ENCODE assay signal across 8 cellular contexts in the genomic region with DNA sequence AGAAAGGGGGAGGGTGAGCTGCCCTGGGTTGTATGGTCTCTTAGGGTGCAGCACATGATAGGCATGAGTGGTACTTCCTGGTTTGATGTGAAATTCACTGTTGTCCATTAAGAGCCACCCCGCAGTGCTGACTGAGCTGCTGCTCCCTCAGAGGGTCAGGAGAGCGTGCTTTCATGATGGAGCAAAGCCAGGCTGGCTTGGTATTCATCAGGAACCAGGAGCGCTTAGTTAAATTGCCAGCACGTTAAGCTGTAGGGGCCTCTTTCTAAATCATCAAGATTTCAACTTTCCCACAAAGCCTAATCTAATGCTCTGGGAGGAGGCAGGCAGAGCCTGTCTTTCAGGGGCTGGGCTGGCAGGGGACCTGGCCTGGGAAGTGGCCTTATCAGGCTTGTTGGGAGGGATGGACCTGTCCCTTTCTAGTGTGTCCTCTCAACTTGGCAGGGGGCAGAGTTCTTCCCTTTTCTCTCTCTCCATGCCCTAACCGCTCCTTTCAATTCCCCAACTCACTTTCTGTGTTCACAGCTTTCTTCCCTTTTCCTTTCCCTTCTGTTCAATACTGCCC. TPM values are rescaled to one million over a fixed set of nuclear protein-coding genes. Genes with fewer than 3 reads are reported as not detected.
DNase-seq lines count a peak whose midpoint lies in the region; ATAC-seq, FAIRE-seq and TF ChIP-seq lines count a peak whose summit lies in the region.

No MANE protein-coding gene starts in this region.

- ATAC-seq in T-helper 17 cell: no peak

- H3K9me3 ChIP-seq in Loucy (ENCODE audit: insufficient read depth, low read depth, low read length): no peaks in the 10 kb centered on the region
- no peaks in the 10 kb centered on the region for H3K9me3 ChIP-seq in suprapubic skin
- no peaks in the 10 kb centered on the region for H3K9me3 ChIP-seq in T-helper 17 cell (ENCODE audit: control insufficient read depth, low read length, poor library complexity, severe bottlenecking)

- H3K4me1 ChIP-seq in Loucy (ENCODE audit: insufficient read depth, low read length, poor library complexity, severe bottlenecking) (peaks cover 6% of the 10 kb centered on the region), suprapubic skin (peaks cover 47% of the 10 kb centered on the region)

- H3K27ac Mint-ChIP-seq in T-helper 17 cell: no peak overlapping the region

- FAIRE-seq in GM12892 (lab: Jason Lieb, UNC): no peak

- no peaks in the 10 kb centered on the region for H3K79me2 ChIP-seq in Loucy (ENCODE audit: insufficient read depth, low read length)

- WGBS in suprapubic skin: 62% methylated on average over 5 of the region's 5 CpGs

- H3K27ac ChIP-seq in brain microvascular endothelial cell (no peak overlapping the region), suprapubic skin (peak overlapping the region; percentile 59)

- H3F3A ChIP-seq in Loucy (ENCODE audit: low read depth): no peaks in the 10 kb centered on the region

- H3K36me3 ChIP-seq in Loucy (ENCODE audit: insufficient read depth, low read length) (no peaks in the 10 kb centered on the region), brain microvascular endothelial cell (replicated peaks) (no peaks in the 10 kb centered on the region), suprapubic skin (no peaks in the 10 kb centered on the region)

- no peaks in the 10 kb centered on the region for H3K27me3 Mint-ChIP-seq in T-helper 17 cell

- H3K4me3 ChIP-seq in Loucy (ENCODE audit: low read length, poor library complexity, severe bottlenecking) (no peak overlapping the region), brain microvascular endothelial cell (ENCODE audit: low read depth, low read length) (no peak overlapping the region), suprapubic skin (no peak overlapping the region)

- H3K9ac ChIP-seq in Loucy (ENCODE audit: low read depth, low read length, poor library complexity, severe bottlenecking): peak overlapping the region; percentile 3

- H2AFZ ChIP-seq in Loucy (ENCODE audit: low read length): peak overlapping the region; percentile 49

- no peak overlapping the region for H3K4me3 Mint-ChIP-seq in T-helper 17 cell

- no peak for TF ChIP-seq POLR2A in suprapubic skin (IDR thresholded peaks at IDR 0.05)
- no peak for TF ChIP-seq POLR2A in GM12892 (IDR thresholded peaks at IDR 0.05; ENCODE audit: low read depth, low read length)

- TF ChIP-seq CTCF in Loucy (conservative IDR thresholded peaks at IDR 0.05; ENCODE audit: low read length) (no peak), brain microvascular endothelial cell (IDR thresholded peaks at IDR 0.05; ENCODE audit: low read depth, low read length, missing control alignments) (no peak), suprapubic skin (IDR thresholded peaks at IDR 0.05) (no peak)

- no peaks in the 10 kb centered on the region for H3K36me3 Mint-ChIP-seq in T-helper 17 cell (ENCODE audit: low read depth)

- DNase-seq in brain microvascular endothelial cell (peak; percentile 45), kidney tubule cell (ENCODE audit: low spot score) (peak; percentile 81), suprapubic skin (ENCODE audit: low spot score in 2 of 2) (no peak), GM12892 (ENCODE audit: insufficient read length) (no peak), NCI-H446 treated with DMSO at 0.1 percent for 48 hours (lab: John Stamatoyannopoulos, UW) (no peak), T-helper 17 cell (no peak)
- no peak for DNase-seq in stimulated activated naive CD4-positive, alpha-beta T cell (lab: John Stamatoyannopoulos, UW)

- no peak for TF ChIP-seq EP300 in suprapubic skin (IDR thresholded peaks at IDR 0.05)

- H3K27me3 ChIP-seq in Loucy (ENCODE audit: insufficient read depth, low read length, poor library complexity, severe bottlenecking) (no peaks in the 10 kb centered on the region), brain microvascular endothelial cell (replicated peaks) (no peaks in the 10 kb centered on the region), suprapubic skin (no peaks in the 10 kb centered on the region)

- no peaks in the 10 kb centered on the region for H4K20me1 ChIP-seq in Loucy (ENCODE audit: insufficient read depth, low read length, poor library complexity, severe bottlenecking)

- H3K4me1 Mint-ChIP-seq in T-helper 17 cell: peaks cover 3% of the 10 kb centered on the region

- in situ Hi-C loops in brain microvascular endothelial cell (cut with HindIII; ENCODE audit: low pct_ligation_motif_present, low sequenced_read_pairs): no loop called here

- no peak overlapping the region for H3K4me2 ChIP-seq in Loucy (ENCODE audit: low read depth, low read length, poor library complexity, severe bottlenecking)

- no peaks in the 10 kb centered on the region for H3K9me2 ChIP-seq in Loucy (replicated peaks; ENCODE audit: low read depth, low read length)

RNA-seq across cellular contexts. Expression of a gene that starts 7.9 kb away (rescaled TPM):
- total RNA-seq in suprapubic skin (10 to 100 TPM; 21.0 to 66.4 (median 37.0) TPM), T-helper 17 cell (1 to 10 TPM; 7.8 to 8.8 TPM)
- polyA plus RNA-seq in GM12892 (2012; ENCODE audit: missing spikeins): 71.3 TPM

RNA-seq across cellular contexts. Expression of a gene that starts 57.1 kb away (rescaled TPM):
- total RNA-seq in suprapubic skin (10 to 100 TPM in 2 of 4 donors, 1 to 10 TPM in 2; 6.1 to 16.5 (median 11.6) TPM), T-helper 17 cell (1 to 10 TPM; 3.2 to 3.7 TPM)
- 1.3 TPM for polyA plus RNA-seq in GM12892 (2012; ENCODE audit: missing spikeins)

Comparison
In these comparisons a context has a peak if more than half of its experiments do, and no peak if none do; other contexts are left out.
1. DNase-seq: peak in brain microvascular endothelial cell (single experiment) and kidney tubule cell (single experiment); none in suprapubic skin (0 of 2), GM12892 (single experiment), stimulated activated naive CD4-positive, alpha-beta T cell (0 of 6), NCI-H446 treated with DMSO at 0.1 percent for 48 hours (single experiment) and T-helper 17 cell (0 of 3).